In genomic region chr12:132523576-132524331, GRCh38 we compare ENCODE assay signal across 8 cellular contexts. TPM values are rescaled to one million over a fixed set of nuclear protein-coding genes. Genes with fewer than 3 reads are reported as not detected.
A peak's percentile ranks its signal among the peaks of the same experiment; 100 is the strongest.
DNase-seq lines count a peak whose midpoint lies in the region; ATAC-seq and TF ChIP-seq lines count a peak whose summit lies in the region.

No MANE protein-coding gene starts in this region.

- TF ChIP-seq RAD21 in liver (IDR thresholded peaks at IDR 0.05) = peak in 1 of 2 donors; percentile 82

- H3K9ac ChIP-seq in liver (ENCODE audit: low read depth in 1 of 2, low read length in 2 of 2) = no peak overlapping the region

- H3K9me3 Mint-ChIP-seq in CD4-positive, alpha-beta T cell = peaks cover 2% of the 10 kb centered on the region
- H3K9me3 Mint-ChIP-seq in activated CD4-positive, alpha-beta T cell treated with anti-CD3 and anti-CD28 coated beads, Interleukin-2, amount 10 ng/mL, durations not matched to agents 24 days and 14 days = peaks cover 6% of the 10 kb centered on the region
- H3K9me3 Mint-ChIP-seq in chondrocyte (ENCODE audit: low read depth) = peaks cover 3% of the 10 kb centered on the region

- H3K27ac ChIP-seq in CD4-positive, alpha-beta T cell (ENCODE audit: low read depth, low read length) = no peak overlapping the region
- no peak overlapping the region for H3K27ac ChIP-seq in liver (ENCODE audit: low read depth in 1 of 2, low read length in 2 of 2)

- peaks cover 0 to 3% (median 0%) of the 10 kb centered on the region in 4 donors for H3K36me3 ChIP-seq in liver (ENCODE audit: control insufficient read depth in 4 of 4, insufficient read depth in 3 of 4, low read depth in 1 of 4, low read length in 3 of 4)

- peak; percentile 69 for ATAC-seq in CD4-positive, alpha-beta T cell (ENCODE audit: poor library complexity)
- no peak for ATAC-seq in HG02763 (IDR thresholded peaks at IDR 0.05; ENCODE audit: unreplicated experiment)

- H3K36me3 Mint-ChIP-seq in CD4-positive, alpha-beta T cell (ENCODE audit: low read depth) = peaks cover 25% of the 10 kb centered on the region
- H3K36me3 Mint-ChIP-seq in activated CD4-positive, alpha-beta T cell treated with anti-CD3 and anti-CD28 coated beads, Interleukin-2, amount 10 ng/mL, durations not matched to agents 24 days and 14 days (ENCODE audit: low read depth) = peaks cover 8% of the 10 kb centered on the region
- peaks cover 3% of the 10 kb centered on the region for H3K36me3 Mint-ChIP-seq in chondrocyte (ENCODE audit: low read depth)

- 57% methylated on average over 28 of the region's 28 CpGs for WGBS in liver

- no peaks in the 10 kb centered on the region for H3K27me3 Mint-ChIP-seq in CD4-positive, alpha-beta T cell
- no peaks in the 10 kb centered on the region for H3K27me3 Mint-ChIP-seq in activated CD4-positive, alpha-beta T cell treated with anti-CD3 and anti-CD28 coated beads, Interleukin-2, amount 10 ng/mL, durations not matched to agents 24 days and 14 days
- H3K27me3 Mint-ChIP-seq in chondrocyte (ENCODE audit: low read depth) = no peaks in the 10 kb centered on the region

- H3K4me1 ChIP-seq in liver (ENCODE audit: control insufficient read depth in 4 of 4, insufficient read depth in 4 of 4, low read length in 3 of 4) = peaks cover 0 to 9% (median 3%) of the 10 kb centered on the region in 4 donors

- peaks cover 11% of the 10 kb centered on the region for H3K4me1 Mint-ChIP-seq in CD4-positive, alpha-beta T cell (ENCODE audit: low read depth)
- no peaks in the 10 kb centered on the region for H3K4me1 Mint-ChIP-seq in activated CD4-positive, alpha-beta T cell treated with anti-CD3 and anti-CD28 coated beads, Interleukin-2, amount 10 ng/mL, durations not matched to agents 24 days and 14 days
- peaks cover 5% of the 10 kb centered on the region for H3K4me1 Mint-ChIP-seq in chondrocyte (ENCODE audit: low read depth)

- H3K4me3 ChIP-seq in liver (ENCODE audit: low read depth in 1 of 3, low read length in 3 of 3) = no peak overlapping the region

- H3K4me3 Mint-ChIP-seq in CD4-positive, alpha-beta T cell = no peak overlapping the region
- H3K4me3 Mint-ChIP-seq in activated CD4-positive, alpha-beta T cell treated with anti-CD3 and anti-CD28 coated beads, Interleukin-2, amount 10 ng/mL, durations not matched to agents 24 days and 14 days = no peak overlapping the region
- H3K4me3 Mint-ChIP-seq in chondrocyte (ENCODE audit: unreplicated experiment) = no peak overlapping the region

- H3K27me3 ChIP-seq in CD4-positive, alpha-beta T cell (ENCODE audit: control insufficient read depth, insufficient read depth, low read length) = no peaks in the 10 kb centered on the region
- H3K27me3 ChIP-seq in liver (ENCODE audit: control insufficient read depth in 4 of 4, insufficient read depth in 4 of 4, low read length in 3 of 4) = no peaks in the 10 kb centered on the region

- TF ChIP-seq CTCF in CD4-positive, alpha-beta T cell (IDR thresholded peaks at IDR 0.05) = peak; percentile 79
- TF ChIP-seq CTCF in GM20000 (IDR thresholded peaks at IDR 0.05; ENCODE audit: extremely low read depth, missing control alignments) (peak; percentile 81), chondrocyte (IDR thresholded peaks at IDR 0.05) (peak; percentile 89), liver (IDR thresholded peaks at IDR 0.05; ENCODE audit: low read depth, low read length, missing input control) (peak; percentile 80)

- H3K9me3 ChIP-seq in CD4-positive, alpha-beta T cell (ENCODE audit: control insufficient read depth, low read length) = no peaks in the 10 kb centered on the region
- no peaks in the 10 kb centered on the region for H3K9me3 ChIP-seq in liver (ENCODE audit: control insufficient read depth in 4 of 4, low read length in 3 of 4)

- H3K27ac Mint-ChIP-seq in CD4-positive, alpha-beta T cell = no peak overlapping the region
- no peak overlapping the region for H3K27ac Mint-ChIP-seq in activated CD4-positive, alpha-beta T cell treated with anti-CD3 and anti-CD28 coated beads, Interleukin-2, amount 10 ng/mL, durations not matched to agents 24 days and 14 days
- H3K27ac Mint-ChIP-seq in chondrocyte (ENCODE audit: unreplicated experiment) = no peak overlapping the region

- POLR2A ChIA-PET in CD4-positive, alpha-beta T cell (lab: Charles Lee) = interaction anchor here (0.7 to 1.0 kb wide), 2 partner anchors 85 to 108 kb away, joined by 3 to 5 read pairs; no protein-coding TSS in a partner anchor

- DNase-seq in CD4-positive, alpha-beta T cell = peak; percentile 61 to 78 (median 70)
- DNase-seq in GM20000 (ENCODE audit: low spot score) = peak; percentile 94
- peak; percentile 11 for DNase-seq in NCI-H2107 treated with DMSO at 0.1 percent for 48 hours (lab: John Stamatoyannopoulos, UW; ENCODE audit: unreplicated experiment)
- DNase-seq in activated CD4-positive, alpha-beta T cell treated with anti-CD3 and anti-CD28 coated beads, Interleukin-2, amount 10 ng/mL, durations not matched to agents 24 days and 14 days = peak; percentile 91
- DNase-seq in chondrocyte (ENCODE audit: low spot score) = no peak
- peak; percentile 31 for DNase-seq in stimulated activated CD8-positive, alpha-beta memory T cell treated with anti-CD3 and anti-CD28 coated beads, Interleukin-12 subunit alpha, Interleukin-12 subunit beta, amount 100 ng/mL, for 24 hours (ENCODE audit: extremely low read depth)

- CTCF ChIA-PET in CD4-positive, alpha-beta T cell (lab: Charles Lee) = interaction anchor here (0.6 to 2.7 kb wide), 5 partner anchors 8 to 109 kb away, joined by 3 to 22 read pairs (median 3); no protein-coding TSS in a partner anchor

- intact Hi-C loops in CD4-positive, alpha-beta T cell (cut with DNase I, micrococcal nuclease) = loop anchor here (1.0 to 5.0 kb wide), 3 partner anchors 108 to 371 kb away; no protein-coding TSS in a partner anchor
- intact Hi-C loops in activated CD4-positive, alpha-beta T cell treated with anti-CD3 and anti-CD28 coated beads, Interleukin-2, amount 10 ng/mL, durations not matched to agents 24 days and 14 days (cut with micrococcal nuclease) = loop anchor here (1.0 kb wide), 1 partner anchor 108 kb away; no protein-coding TSS in a partner anchor

TF ChIP-seq in liver, 16 proteins besides CTCF, POLR2A, EP300 and RAD21:
- TF ChIP-seq FOXA2 (IDR thresholded peaks at IDR 0.05) (no peak), RXRA (IDR thresholded peaks at IDR 0.05) (no peak), SP1 (IDR thresholded peaks at IDR 0.05) (no peak), ATF3 (IDR thresholded peaks at IDR 0.05) (no peak), YY1 (IDR thresholded peaks at IDR 0.05) (no peak), HNF4A (conservative IDR thresholded peaks at IDR 0.05) (no peak), JUND (IDR thresholded peaks at IDR 0.05) (no peak), HNF4G (IDR thresholded peaks at IDR 0.05) (no peak)

RNA-seq across cellular contexts. Expression of gene FBRSL1, which starts 33.8 kb away (rescaled TPM):
- total RNA-seq in CD4-positive, alpha-beta T cell = 10 to 100 TPM; 75.8 to 80.7 TPM
- total RNA-seq in activated CD4-positive, alpha-beta T cell treated with anti-CD3 and anti-CD28 coated beads, Interleukin-2, amount 10 ng/mL, durations not matched to agents 24 days and 14 days = 91.3 and 96.1 TPM in 2 replicates
- total RNA-seq in chondrocyte (35.3 to 41.6 TPM (median 41.1 TPM) in 3 replicates), liver (1 to 10 TPM; 4.4 to 6.8 TPM)
- polyA plus RNA-seq in liver = 10 to 100 TPM in 1 of 2 donors, 1 to 10 TPM in 1; 2.5 to 35.5 TPM
